Comparison of ENCODE assay signal across 18 cellular contexts in genomic region chr12:130958557-130959140, GRCh38. TPM values are rescaled to one million over a fixed set of nuclear protein-coding genes. Genes with fewer than 3 reads are reported as not detected.
"Had no signal": no experiment of that assay in that cellular context is flagged by ENCODE, and none has a peak within 500 bp of the region (broad histone marks: within the 10 kb centered on the region; RNA-seq: fewer than 3 reads in every experiment).

No MANE protein-coding gene starts in this region.

- H3K27ac Mint-ChIP-seq: activated CD8-positive, alpha-beta T cell treated with anti-CD3 and anti-CD28 coated beads, Interleukin-2, amount 10 ng/mL, durations not matched to agents 7 days and 5 days; activated naive CD4-positive, alpha-beta T cell treated with anti-CD3 and anti-CD28 coated beads, Interleukin-2, amount 50 U/mL, for 72 hours; memory B cell; stimulated activated effector memory CD8-positive, alpha-beta T cell treated with anti-CD3 and anti-CD28 coated beads, Interleukin-12 subunit alpha, Interleukin-12 subunit beta, amount 100 ng/mL, for 72 hours; stimulated activated naive CD8-positive, alpha-beta T cell treated with anti-CD3 and anti-CD28 coated beads, Interleukin-15, amount 100 ng/mL, for 72 hours had no signal

- H3K9me3 Mint-ChIP-seq: activated naive CD4-positive, alpha-beta T cell treated with anti-CD3 and anti-CD28 coated beads, Interleukin-2, amount 50 U/mL, for 72 hours; stimulated activated effector memory CD8-positive, alpha-beta T cell treated with anti-CD3 and anti-CD28 coated beads, Interleukin-12 subunit alpha, Interleukin-12 subunit beta, amount 100 ng/mL, for 72 hours; stimulated activated naive CD8-positive, alpha-beta T cell treated with anti-CD3 and anti-CD28 coated beads, Interleukin-15, amount 100 ng/mL, for 72 hours had no signal

- H3K4me3 ChIP-seq: breast epithelium, coronary artery, skin epidermis, suprapubic skin, transverse colon had no signal

- H3K4me1 ChIP-seq: breast epithelium had no signal

- DNase-seq: activated CD4-positive, alpha-beta T cell treated with anti-CD3 and anti-CD28 coated beads for 1 hour; activated CD4-positive, alpha-beta T cell treated with anti-CD3 and anti-CD28 coated beads, Interleukin-2, amount 50 U/mL, for 1 hour; activated CD8-positive, alpha-beta T cell treated with anti-CD3 and anti-CD28 coated beads, Interleukin-2, amount 10 ng/mL, durations not matched to agents 7 days and 5 days; cerebellar nuclear complex; foreskin melanocyte; hippocampal formation; stimulated activated CD4-positive, alpha-beta T cell treated with anti-CD3 and anti-CD28 coated beads, Interleukin-1b, Interleukin-23, amount 100 ng/mL, for 48 hours; stimulated activated naive CD8-positive, alpha-beta T cell treated with anti-CD3 and anti-CD28 coated beads, Interleukin-15, amount 100 ng/mL, for 72 hours; T-helper 9 cell; transverse colon had no signal

- H3K27ac ChIP-seq: breast epithelium, coronary artery, skin epidermis, suprapubic skin had no signal

- H3K36me3 Mint-ChIP-seq: activated naive CD4-positive, alpha-beta T cell treated with anti-CD3 and anti-CD28 coated beads, Interleukin-2, amount 50 U/mL, for 72 hours; memory B cell; stimulated activated effector memory CD8-positive, alpha-beta T cell treated with anti-CD3 and anti-CD28 coated beads, Interleukin-12 subunit alpha, Interleukin-12 subunit beta, amount 100 ng/mL, for 72 hours had no signal

- ATAC-seq: activated CD8-positive, alpha-beta T cell treated with anti-CD3 and anti-CD28 coated beads, Interleukin-2, amount 10 ng/mL, durations not matched to agents 7 days and 5 days; activated naive CD4-positive, alpha-beta T cell treated with anti-CD3 and anti-CD28 coated beads, Interleukin-2, amount 50 U/mL, for 72 hours; stimulated activated effector memory CD8-positive, alpha-beta T cell treated with anti-CD3 and anti-CD28 coated beads, Interleukin-12 subunit alpha, Interleukin-12 subunit beta, amount 100 ng/mL, for 72 hours; stimulated activated naive CD8-positive, alpha-beta T cell treated with anti-CD3 and anti-CD28 coated beads, Interleukin-15, amount 100 ng/mL, for 72 hours had no signal

- H3K9me3 ChIP-seq: breast epithelium, suprapubic skin, transverse colon had no signal

- H3K4me1 Mint-ChIP-seq: stimulated activated effector memory CD8-positive, alpha-beta T cell treated with anti-CD3 and anti-CD28 coated beads, Interleukin-12 subunit alpha, Interleukin-12 subunit beta, amount 100 ng/mL, for 72 hours had no signal

- H3K4me3 Mint-ChIP-seq: activated CD8-positive, alpha-beta T cell treated with anti-CD3 and anti-CD28 coated beads, Interleukin-2, amount 10 ng/mL, durations not matched to agents 7 days and 5 days; memory B cell; stimulated activated effector memory CD8-positive, alpha-beta T cell treated with anti-CD3 and anti-CD28 coated beads, Interleukin-12 subunit alpha, Interleukin-12 subunit beta, amount 100 ng/mL, for 72 hours; stimulated activated naive CD8-positive, alpha-beta T cell treated with anti-CD3 and anti-CD28 coated beads, Interleukin-15, amount 100 ng/mL, for 72 hours had no signal

- H3K36me3 ChIP-seq: breast epithelium, suprapubic skin, transverse colon had no signal

RNA-seq across cellular contexts. Expression of gene ADGRD1, which starts 4.9 kb away (rescaled TPM):
- total RNA-seq: activated CD8-positive, alpha-beta T cell treated with anti-CD3 and anti-CD28 coated beads, Interleukin-2, amount 10 ng/mL, durations not matched to agents 7 days and 5 days; epithelial cell of proximal tubule had no signal
